Comparison of ENCODE assay signal across 16 cellular contexts in the genomic region with DNA sequence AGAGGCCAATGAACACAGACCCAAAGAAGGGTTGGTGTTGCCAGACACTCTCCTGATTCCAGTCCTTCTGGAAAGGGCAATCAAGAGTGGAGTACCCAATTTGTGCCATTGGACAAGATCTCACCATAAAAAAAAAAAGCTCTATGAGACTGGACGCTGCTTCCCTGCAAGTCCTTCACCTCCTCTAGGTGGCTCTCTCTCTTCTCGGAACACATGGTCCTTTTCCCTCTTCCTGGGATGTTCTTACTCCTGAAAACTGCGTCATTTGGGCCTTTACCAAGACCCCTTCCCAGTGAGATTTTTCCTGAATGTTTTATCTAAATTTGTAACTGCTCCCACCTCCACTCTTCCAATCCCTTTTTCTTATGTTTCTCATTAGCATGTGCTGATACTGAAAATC.
DNase-seq lines count a peak whose midpoint lies in the region; TF ChIP-seq lines count a peak whose summit lies in the region.
"Had no signal": no experiment of that assay in that cellular context is flagged by ENCODE, and none has a peak within 500 bp of the region (broad histone marks: within the 10 kb centered on the region; RNA-seq: fewer than 3 reads in every experiment).

No MANE protein-coding gene starts in this region.

- no peak overlapping the region for H2BK120ac ChIP-seq in mesendoderm (ENCODE audit: low read depth, low read length)

- H3K18ac ChIP-seq in mesendoderm (ENCODE audit: low read length) = no peak overlapping the region

- H3K27ac ChIP-seq in VCaP = no peak overlapping the region
- no peak overlapping the region for H3K27ac ChIP-seq in mesendoderm (ENCODE audit: low read depth, low read length)
- H3K27ac ChIP-seq: body of pancreas, transverse colon had no signal

- no CpG with 5 or more reads among the region's 3 CpGs for WGBS in mesendoderm (ENCODE audit: extremely low coverage, insufficient coverage, low lambda C conversion rate)

- no peak overlapping the region for H3K56ac ChIP-seq in mesendoderm (ENCODE audit: low read length)

- H2BK15ac ChIP-seq in mesendoderm (replicated peaks; ENCODE audit: low read depth) = no peak overlapping the region

- H3K4ac ChIP-seq in mesendoderm (ENCODE audit: low read depth, low read length) = no peak overlapping the region

- H3K4me2 ChIP-seq in mesendoderm (ENCODE audit: low read length) = no peak overlapping the region

- H2AK5ac ChIP-seq in mesendoderm (ENCODE audit: low read length) = no peak overlapping the region

- H4K5ac ChIP-seq in mesendoderm (ENCODE audit: low read length) = no peak overlapping the region

- H3K4me3 ChIP-seq in mesendoderm (ENCODE audit: low read length) (no peak overlapping the region), MG63 (no peak overlapping the region)
- H3K4me3 ChIP-seq: body of pancreas, transverse colon had no signal

- H4K8ac ChIP-seq in mesendoderm (ENCODE audit: low read depth, low read length) = no peak overlapping the region

- no peaks in the 10 kb centered on the region for H3K36me3 ChIP-seq in mesendoderm (ENCODE audit: control insufficient read depth, insufficient read depth, low read length)
- no peaks in the 10 kb centered on the region for H3K36me3 ChIP-seq in MG63
- H3K36me3 ChIP-seq: transverse colon had no signal

- H3K27me3 ChIP-seq in mesendoderm (ENCODE audit: insufficient read depth, low read length, poor library complexity) (no peaks in the 10 kb centered on the region), MG63 (no peaks in the 10 kb centered on the region)
- H3K27me3 ChIP-seq: body of pancreas, transverse colon had no signal

- DNase-seq in DMS53 (lab: John Stamatoyannopoulos, UW) (peak; percentile 58), DMS53 treated with DMSO at 0.1 percent for 48 hours (lab: John Stamatoyannopoulos, UW; ENCODE audit: unreplicated experiment) (no peak), HT1080 (ENCODE audit: low read depth) (peak; percentile 36), mesendoderm (peak; percentile 48), retina (no peak), MG63 (no peak), cortex of kidney (lab: John Stamatoyannopoulos, UW) (no peak)
- DNase-seq: activated CD4-positive, alpha-beta T cell treated with anti-CD3 and anti-CD28 coated beads, Interleukin-2, amount 50 U/mL, for 1 hour; body of pancreas; head of caudate nucleus; left ventricle myocardium superior; NCI-H524 treated with DMSO at 0.1 percent for 48 hours; stimulated activated CD4-positive, alpha-beta T cell treated with anti-CD3 and anti-CD28 coated beads, Interleukin-12 subunit alpha, Interleukin-12 subunit beta, amount 100 ng/mL, for 4 hours; T-cell; transverse colon had no signal

- H3K23ac ChIP-seq in mesendoderm (ENCODE audit: low read length) = no peak overlapping the region

- H3K4me1 ChIP-seq in mesendoderm (ENCODE audit: control insufficient read depth, low read depth, low read length) = no peaks in the 10 kb centered on the region
- H3K4me1 ChIP-seq: body of pancreas, transverse colon had no signal

- no peaks in the 10 kb centered on the region for H3K79me1 ChIP-seq in mesendoderm (ENCODE audit: low read length)

- no peaks in the 10 kb centered on the region for H3K9me3 ChIP-seq in MG63
- H3K9me3 ChIP-seq: body of pancreas, transverse colon had no signal

- H3K79me2 ChIP-seq in mesendoderm (ENCODE audit: control insufficient read depth, insufficient read depth, low read length) = no peaks in the 10 kb centered on the region

- no peak overlapping the region for H3K9ac ChIP-seq in mesendoderm (ENCODE audit: low read length)

- 0 out of 2 replicates have a peak, but pooled peaks have one; percentile 9 for TF ChIP-seq CTCF in VCaP (conservative IDR thresholded peaks at IDR 0.05)

- H2BK5ac ChIP-seq in mesendoderm (ENCODE audit: low read length) = no peak overlapping the region

Comparison
In these comparisons a context has a peak if more than half of its experiments do, and no peak if none do; other contexts are left out.
1. DNase-seq: peak in DMS53 (single experiment), HT1080 (single experiment) and mesendoderm (single experiment); none in DMS53 treated with DMSO at 0.1 percent for 48 hours (single experiment), retina (single experiment), MG63 (single experiment) and cortex of kidney (single experiment).